Comparison of ENCODE assay signal across 8 cellular contexts in genomic region chr17:70636517-70637133, GRCh38.
DNase-seq lines count a peak whose midpoint lies in the region; ATAC-seq, FAIRE-seq and TF ChIP-seq lines count a peak whose summit lies in the region.

No MANE protein-coding gene starts in this region.

- H3K27me3 Mint-ChIP-seq in activated T-helper 2 cell treated with anti-CD3 and anti-CD28 coated beads, Interferon-gamma antibody, Interleukin-2, Interleukin-4, amounts not matched to agents 10 μg/mL and 5 μg/mL and 100 μg/mL, durations not matched to agents 14 hours and 24 hours and 36 hours (ENCODE audit: low read depth), result no peaks in the 10 kb centered on the region

- TF ChIP-seq POLR2A in ovary (IDR thresholded peaks at IDR 0.05), result no peak

- H3K9me3 ChIP-seq in heart right ventricle, result no peaks in the 10 kb centered on the region
- no peaks in the 10 kb centered on the region for H3K9me3 ChIP-seq in ovary

- FAIRE-seq in RCC 7860 (lab: Jason Lieb, UNC), result peak; percentile 86

- DNase-seq in heart right ventricle (peak in 1 of 2 donors; percentile 12), cardiac septum (ENCODE audit: low spot score) (no peak), HuH-7 (ENCODE audit: low spot score) (peak; percentile 37), RCC 7860 (ENCODE audit: low spot score) (peak; percentile 48), ovary (no peak)
- no peak for DNase-seq in activated T-helper 2 cell treated with anti-CD3 and anti-CD28 coated beads, Interferon-gamma antibody, Interleukin-2, Interleukin-4, amounts not matched to agents 10 μg/mL and 5 μg/mL and 100 μg/mL, durations not matched to agents 14 hours and 24 hours and 36 hours (ENCODE audit: low spot score)

- ATAC-seq in heart right ventricle (no peak), esophagus mucosa (peak; percentile 47), HG03460 (IDR thresholded peaks at IDR 0.05; ENCODE audit: unreplicated experiment) (no peak)

- TF ChIP-seq CTCF in heart right ventricle (IDR thresholded peaks at IDR 0.05) (peak; percentile 65 to 85 (median 79)), ovary (IDR thresholded peaks at IDR 0.05) (peak; percentile 28 to 33 (median 32))

- H3K4me1 ChIP-seq in heart right ventricle (no peaks in the 10 kb centered on the region), ovary (ENCODE audit: insufficient read depth) (no peaks in the 10 kb centered on the region)

- WGBS in heart right ventricle, 2 donors, result 18 to 19% methylated on average over 2 of the region's 2 CpGs
- WGBS in ovary, 3 donors, result 11 to 21% (median 13%) methylated on average over 2 of the region's 2 CpGs

- TF ChIP-seq EP300 in ovary (IDR thresholded peaks at IDR 0.05), result no peak

- no peak overlapping the region for H3K27ac Mint-ChIP-seq in activated T-helper 2 cell treated with anti-CD3 and anti-CD28 coated beads, Interferon-gamma antibody, Interleukin-2, Interleukin-4, amounts not matched to agents 10 μg/mL and 5 μg/mL and 100 μg/mL, durations not matched to agents 14 hours and 24 hours and 36 hours

- H3K36me3 Mint-ChIP-seq in activated T-helper 2 cell treated with anti-CD3 and anti-CD28 coated beads, Interferon-gamma antibody, Interleukin-2, Interleukin-4, amounts not matched to agents 10 μg/mL and 5 μg/mL and 100 μg/mL, durations not matched to agents 14 hours and 24 hours and 36 hours (ENCODE audit: low read depth), result no peaks in the 10 kb centered on the region

- no peaks in the 10 kb centered on the region for H3K36me3 ChIP-seq in heart right ventricle
- no peaks in the 10 kb centered on the region for H3K36me3 ChIP-seq in ovary

- H3K27ac ChIP-seq in heart right ventricle (no peak overlapping the region), ovary (no peak overlapping the region)

- H3K4me3 ChIP-seq in heart right ventricle, result no peak overlapping the region
- no peak overlapping the region for H3K4me3 ChIP-seq in ovary

- H3K4me1 Mint-ChIP-seq in activated T-helper 2 cell treated with anti-CD3 and anti-CD28 coated beads, Interferon-gamma antibody, Interleukin-2, Interleukin-4, amounts not matched to agents 10 μg/mL and 5 μg/mL and 100 μg/mL, durations not matched to agents 14 hours and 24 hours and 36 hours (ENCODE audit: low read depth), result no peaks in the 10 kb centered on the region

- no peaks in the 10 kb centered on the region for H3K9me3 Mint-ChIP-seq in activated T-helper 2 cell treated with anti-CD3 and anti-CD28 coated beads, Interferon-gamma antibody, Interleukin-2, Interleukin-4, amounts not matched to agents 10 μg/mL and 5 μg/mL and 100 μg/mL, durations not matched to agents 14 hours and 24 hours and 36 hours

- H3K27me3 ChIP-seq in heart right ventricle, result peaks cover 0 to 9% (median 0%) of the 10 kb centered on the region in 7 donors
- no peaks in the 10 kb centered on the region for H3K27me3 ChIP-seq in ovary

- no peak overlapping the region for H3K4me3 Mint-ChIP-seq in activated T-helper 2 cell treated with anti-CD3 and anti-CD28 coated beads, Interferon-gamma antibody, Interleukin-2, Interleukin-4, amounts not matched to agents 10 μg/mL and 5 μg/mL and 100 μg/mL, durations not matched to agents 14 hours and 24 hours and 36 hours (ENCODE audit: low read depth)

- intact Hi-C loops in heart right ventricle (cut with DNase I) (loop anchor here in 8 of 10 donors (2.0 to 10.0 kb wide), 7 partner anchors 458 to 1908 kb away; no protein-coding TSS in a partner anchor), cardiac septum (cut with DNase I) (no loop called here), ovary (cut with DNase I) (loop anchor here in 2 of 4 donors (10.0 kb wide), 2 partner anchors 1898 to 1908 kb away; no protein-coding TSS in a partner anchor)
- intact Hi-C loops in activated T-helper 2 cell treated with anti-CD3 and anti-CD28 coated beads, Interferon-gamma antibody, Interleukin-2, Interleukin-4, amounts not matched to agents 10 μg/mL and 5 μg/mL and 100 μg/mL, durations not matched to agents 14 hours and 24 hours and 36 hours (cut with micrococcal nuclease), result loop anchor here (5.0 kb wide), 1 partner anchor 1906 kb away; no protein-coding TSS in a partner anchor

Comparison
In these comparisons a context has a peak if more than half of its experiments do, and no peak if none do; other contexts are left out.
1. DNase-seq: peak in HuH-7 (single experiment) and RCC 7860 (single experiment); none in cardiac septum (single experiment), ovary (0 of 5) and activated T-helper 2 cell treated with anti-CD3 and anti-CD28 coated beads, Interferon-gamma antibody, Interleukin-2, Interleukin-4, amounts not matched to agents 10 μg/mL and 5 μg/mL and 100 μg/mL, durations not matched to agents 14 hours and 24 hours and 36 hours (single experiment).